In the genomic region with DNA sequence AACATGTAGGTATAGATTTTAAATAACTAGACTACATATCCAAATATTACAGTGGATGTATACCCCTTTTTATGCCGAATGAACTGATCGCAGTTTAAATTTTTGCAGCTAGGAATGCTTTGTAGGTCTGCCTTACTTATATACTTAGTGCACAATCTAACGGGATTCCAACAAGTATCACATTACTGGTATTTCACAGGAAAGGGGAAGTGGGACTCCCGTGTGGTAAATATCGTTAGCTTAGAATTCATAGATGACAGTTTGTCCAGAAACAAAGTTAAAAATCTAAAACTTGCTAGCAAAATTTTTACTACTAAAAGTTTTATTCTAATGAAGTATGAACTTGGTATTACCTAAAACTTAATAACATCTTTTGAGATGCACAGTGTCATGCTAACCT, we compare ENCODE assay signal across 26 cellular contexts.
"Had no signal": no experiment of that assay in that cellular context is flagged by ENCODE, and none has a peak within 500 bp of the region (broad histone marks: within the 10 kb centered on the region; RNA-seq: fewer than 3 reads in every experiment).

No MANE protein-coding gene starts in this region.

- ATAC-seq: activated T-cell treated with anti-CD3 and anti-CD28 coated beads, Interleukin-2, amount 50 U/mL, for 4 hours; activated T-helper 17 cell treated with anti-CD3 and anti-CD28 coated beads, Interleukin-2, amount 50 U/mL, for 72 hours; gastrocnemius medialis; left ventricle myocardium superior; stimulated activated effector memory CD8-positive, alpha-beta T cell treated with anti-CD3 and anti-CD28 coated beads, Interleukin-12 subunit alpha, Interleukin-12 subunit beta, amount 100 ng/mL, for 72 hours; stimulated activated naive CD8-positive, alpha-beta T cell treated with anti-CD3 and anti-CD28 coated beads, Interleukin-15, amount 100 ng/mL, for 72 hours; WTC11 had no signal

- H3K4me2 ChIP-seq: hepatocyte had no signal

- H3K79me2 ChIP-seq: hepatocyte had no signal

- DNase-seq: activated CD4-positive, alpha-beta memory T cell treated with anti-CD3 and anti-CD28 coated beads, Interleukin-2, amount 10 ng/mL, durations not matched to agents 7 days and 5 days; activated CD4-positive, alpha-beta T cell treated with anti-CD3 and anti-CD28 coated beads for 1 hour; activated CD4-positive, alpha-beta T cell treated with anti-CD3 and anti-CD28 coated beads, Interleukin-2, amount 10 ng/mL, durations not matched to agents 7 days and 5 days; activated gamma-delta T cell treated with Interleukin-2 at 50 U/mL for 16 hours; activated naive CD4-positive, alpha-beta T cell treated with anti-CD3 and anti-CD28 coated beads, Interleukin-2, amount 50 U/mL, for 16 hours; activated T-cell treated with anti-CD3 and anti-CD28 coated beads, Interleukin-2, amount 50 U/mL, for 4 hours; amniotic stem cell; brain microvascular endothelial cell; dorsolateral prefrontal cortex; effector memory CD4-positive, alpha-beta T cell; erythroblast; gastrocnemius medialis; islet precursor cell; left ventricle myocardium superior; sigmoid colon; small intestine; stimulated activated CD4-positive, alpha-beta T cell treated with anti-CD3 and anti-CD28 coated beads, Interleukin-4, amount 100 ng/mL, for 24 hours; stimulated activated naive CD8-positive, alpha-beta T cell treated with anti-CD3 and anti-CD28 coated beads, Interleukin-15, amount 100 ng/mL, for 72 hours; substantia nigra had no signal

- H3K9me3 ChIP-seq: gastrocnemius medialis, sigmoid colon had no signal

- FAIRE-seq: astrocyte, TTC549 had no signal

- H3K27ac ChIP-seq: brain microvascular endothelial cell, coronary artery, dorsolateral prefrontal cortex, gastrocnemius medialis, hepatocyte, sigmoid colon had no signal

- H2AFZ ChIP-seq: hepatocyte had no signal

- H3K4me1 ChIP-seq: gastrocnemius medialis, sigmoid colon had no signal

- H3K36me3 ChIP-seq: brain microvascular endothelial cell, gastrocnemius medialis, sigmoid colon had no signal

- H3K27me3 ChIP-seq: brain microvascular endothelial cell, dorsolateral prefrontal cortex, gastrocnemius medialis, hepatocyte, sigmoid colon had no signal

- H3K4me3 ChIP-seq: coronary artery, dorsolateral prefrontal cortex, gastrocnemius medialis, hepatocyte, sigmoid colon had no signal
